Comparison of ENCODE assay signal across 26 cellular contexts in genomic region chr19:55536366-55536765, GRCh38. TPM values are rescaled to one million over a fixed set of nuclear protein-coding genes. Genes with fewer than 3 reads are reported as not detected.
DNase-seq lines count a peak whose midpoint lies in the region; ATAC-seq, FAIRE-seq and TF ChIP-seq lines count a peak whose summit lies in the region.
"Had no signal": no experiment of that assay in that cellular context is flagged by ENCODE, and none has a peak within 500 bp of the region (broad histone marks: within the 10 kb centered on the region; RNA-seq: fewer than 3 reads in every experiment).

No MANE protein-coding gene starts in this region.

- in situ Hi-C loops in HepG2 (cut with HindIII; ENCODE audit: extremely low pct_ligation_motif_present, low pct_unique_long_range_greater_than_20kb): no loop called here

- no peak overlapping the region for H3K9ac ChIP-seq in HepG2 (ENCODE audit: insufficient read depth, low read depth, low read length)
- H3K9ac ChIP-seq: GM23248, KMS-11 had no signal

- no peak for TF ChIP-seq RAD21 in HepG2 (CRISPR knock-in tag; IDR thresholded peaks at IDR 0.05)

- TF ChIP-seq EP300 in HepG2 (IDR thresholded peaks at IDR 0.05; ENCODE audit: low read depth in 2 of 2, low read length in 2 of 2): no peak
- no peak for TF ChIP-seq EP300 in HepG2 (CRISPR knock-in tag; IDR thresholded peaks at IDR 0.05; ENCODE audit: borderline replicate concordance)

- intact Hi-C loops in HepG2 (cut with micrococcal nuclease; ENCODE audit: unreplicated experiment) (no loop called here), right lobe of liver (cut with DNase I) (no loop called here)

- H3K27ac ChIP-seq in HepG2 (ENCODE audit: extremely low read length, insufficient read depth, low read length) (no peak overlapping the region), right lobe of liver (no peak overlapping the region)
- H3K27ac ChIP-seq: BLaER1 treated with 17β-estradiol and CSF1 and Interleukin-3, amounts not matched to agents 10 nM and 100 nM; GM23248; KMS-11 had no signal

- H3K4me1 ChIP-seq in HepG2 (ENCODE audit: insufficient read depth, low read length): peaks cover 32% of the 10 kb centered on the region
- H3K4me1 ChIP-seq in right lobe of liver: no peaks in the 10 kb centered on the region
- H3K4me1 ChIP-seq: HAP-1 had no signal

- H3K4me3 ChIP-seq in HepG2 (replicated peaks in 1 of 3; ENCODE audit: insufficient read depth in 1 of 3, low read depth in 2 of 3, low read length in 3 of 3) (peak overlapping the region in 2 of 3 experiments; percentile 13 to 30; a peak in 2 of 6 replicates), right lobe of liver (no peak overlapping the region)
- H3K4me3 ChIP-seq: BLaER1 treated with 17β-estradiol and CSF1 and Interleukin-3, amounts not matched to agents 10 nM and 100 nM; GM23248; HAP-1 had no signal

- H3K9me3 ChIP-seq in HepG2 (ENCODE audit: low read length) (no peaks in the 10 kb centered on the region), right lobe of liver (no peaks in the 10 kb centered on the region)
- H3K9me3 ChIP-seq: BLaER1 treated with 17β-estradiol and CSF1 and Interleukin-3, amounts not matched to agents 10 nM and 100 nM; HAP-1 had no signal

- TF ChIP-seq CTCF in HepG2 (CRISPR knock-in tag; IDR thresholded peaks at IDR 0.05): no peak
- no peak for TF ChIP-seq CTCF in right lobe of liver (IDR thresholded peaks at IDR 0.05)

- no TSS peak for BruUV-seq in HepG2 (replicated peaks; lab: Mats Ljungman, UMichigan)

- H4K20me1 ChIP-seq in HepG2 (ENCODE audit: insufficient read depth, low read length): no peaks in the 10 kb centered on the region
- H4K20me1 ChIP-seq: BLaER1 treated with 17β-estradiol and CSF1 and Interleukin-3, amounts not matched to agents 10 nM and 100 nM had no signal

- DNase-seq in HepG2 (ENCODE audit: low spot score): no peak
- no peak for DNase-seq in right lobe of liver
- peak; percentile 42 for DNase-seq in NCI-H226
- DNase-seq in left kidney (ENCODE audit: low read depth, low spot score): peak; percentile 86
- no peak for DNase-seq in activated effector memory CD4-positive, alpha-beta T cell treated with anti-CD3 and anti-CD28 coated beads, Interleukin-2, amount 50 U/mL, for 16 hours
- DNase-seq in NCI-H524 treated with DMSO at 0.1 percent for 48 hours (lab: John Stamatoyannopoulos, UW): no peak
- DNase-seq: AML-193; CD4-positive, alpha-beta memory T cell; COR-L47; GF-D8; GM23248; IMR-90; MM.1S; NCI-H1048; NCI-H1694 treated with DMSO at 0.1 percent for 48 hours; NCI-H2081; NCI-H2227 treated with DMSO at 0.1 percent for 48 hours; NCI-H510A had no signal

- ATAC-seq in HepG2 (no peak; the same call in 2 of the 3 replicates), right lobe of liver (no peak), GM18498 (IDR thresholded peaks at IDR 0.05; ENCODE audit: unreplicated experiment) (no peak), HG03025 (IDR thresholded peaks at IDR 0.05; ENCODE audit: low FRiP score, unreplicated experiment) (no peak)

- CTCF ChIA-PET in HepG2 (lab: Yijun Ruan, JAX; ENCODE audit: low intra/inter-chr PET ratio, low total read pairs): interaction anchor here (1.9 kb wide), 1 partner anchor 20 kb away, joined by 6 read pairs; no protein-coding TSS in a partner anchor

- no peak for FAIRE-seq in HepG2 (lab: Jason Lieb, UNC)
- FAIRE-seq: A204.1, GM12891, RCC 7860 had no signal

- POLR2A ChIA-PET in HepG2 (lab: Yijun Ruan, JAX): interaction anchor here (1.3 kb wide), 1 partner anchor 11 kb away, joined by 3 read pairs; no protein-coding TSS in a partner anchor

- H2AFZ ChIP-seq in HepG2 (ENCODE audit: low read length): no peak overlapping the region
- H2AFZ ChIP-seq: GM23248 had no signal

- no peaks in the 10 kb centered on the region for H3K79me2 ChIP-seq in HepG2 (ENCODE audit: insufficient read depth, low read length)

- H3K4me2 ChIP-seq in HepG2 (ENCODE audit: low read depth, low read length): peak overlapping the region; percentile 45; the same call in 1 of the 2 replicates
- H3K4me2 ChIP-seq: KMS-11 had no signal

- H3K27me3 ChIP-seq in HepG2 (ENCODE audit: control insufficient read depth in 1 of 2, insufficient read depth in 2 of 2, low read length in 2 of 2): no peaks in the 10 kb centered on the region; a peak in 1 of 5 replicates
- H3K27me3 ChIP-seq in right lobe of liver: no peaks in the 10 kb centered on the region
- H3K27me3 ChIP-seq: BLaER1 treated with 17β-estradiol and CSF1 and Interleukin-3, amounts not matched to agents 10 nM and 100 nM had no signal

- 24% methylated on average over 7 of the region's 11 CpGs for WGBS in HepG2 (ENCODE audit: low lambda C conversion rate)
- 60% methylated on average over 1 of the region's 11 CpGs for WGBS in right lobe of liver (ENCODE audit: insufficient coverage, low coverage, low lambda C conversion rate, missing lambda C conversion rate)

- H3K36me3 ChIP-seq in HepG2 (replicated peaks in 1 of 2; ENCODE audit: control insufficient read depth in 1 of 2, insufficient read depth in 2 of 2, low read length in 2 of 2): no peaks in the 10 kb centered on the region
- no peaks in the 10 kb centered on the region for H3K36me3 ChIP-seq in right lobe of liver
- H3K36me3 ChIP-seq: BLaER1 treated with 17β-estradiol and CSF1 and Interleukin-3, amounts not matched to agents 10 nM and 100 nM; HAP-1 had no signal

- no peak for TF ChIP-seq POLR2A in HepG2 (IDR thresholded peaks at IDR 0.05; ENCODE audit: insufficient read depth in 1 of 2, low read depth in 2 of 2, low read length in 2 of 2)
- TF ChIP-seq POLR2A in right lobe of liver (IDR thresholded peaks at IDR 0.05): no peak

RNA-seq across cellular contexts. Expression of gene SBK2, which starts 0.6 kb away (rescaled TPM):
- total RNA-seq in HepG2 (2016; rRNA removed; fragmentation: Illumina TruSeq; extraction: Trizol) (0.24 and 0.45 TPM in 2 replicates), right lobe of liver (not detected)
- total RNA-seq in HepG2 (2016; cell fraction: cytosol; rRNA removed; fragmentation: Illumina TruSeq; extraction: Trizol; ENCODE audit: low read depth): not detected in 2 replicates
- not detected in 2 replicates for total RNA-seq in HepG2 (2016; cell fraction: insoluble cytoplasmic fraction; rRNA removed; fragmentation: Illumina TruSeq; extraction: Trizol)
- 0.22 and 0.28 TPM in 2 replicates for total RNA-seq in HepG2 (2016; cell fraction: membrane; rRNA removed; fragmentation: Illumina TruSeq; extraction: Trizol)
- total RNA-seq in HepG2 (2016; cell fraction: nucleus; rRNA removed; fragmentation: Illumina TruSeq; extraction: Trizol): not detected in 2 replicates
- polyA plus RNA-seq in HepG2 (2011; rRNA removed): 0.14 TPM in 1 of 2 replicates, not detected in the other
- 0.13 and 0.16 TPM in 2 replicates for polyA plus RNA-seq in HepG2 (2011; cell fraction: cytosol; rRNA removed)
- 1.0 and 1.3 TPM in 2 replicates for polyA plus RNA-seq in HepG2 (2011; cell fraction: nucleus; rRNA removed)
- polyA plus RNA-seq in HepG2 (2012): 0.25 and 0.45 TPM in 2 replicates
- polyA plus RNA-seq in HepG2 (2016; cell fraction: cytosol; fragmentation: Illumina TruSeq; extraction: Trizol; ENCODE audit: low read depth): not detected in 2 replicates
- polyA plus RNA-seq in HepG2 (2016; cell fraction: insoluble cytoplasmic fraction; fragmentation: Illumina TruSeq; extraction: Trizol; ENCODE audit: low read depth): 0.22 and 0.32 TPM in 2 replicates
- polyA plus RNA-seq in HepG2 (2016; cell fraction: membrane; fragmentation: Illumina TruSeq; extraction: Trizol; ENCODE audit: low read depth): not detected in 2 replicates
- not detected in 2 replicates for polyA plus RNA-seq in HepG2 (2016; cell fraction: nucleus; fragmentation: Illumina TruSeq; extraction: Trizol; ENCODE audit: insufficient read depth, low read depth)
- polyA minus RNA-seq in HepG2 (2011; rRNA and poly(A)+ RNA removed; ENCODE audit: low replicate concordance): 0.54 TPM in 1 of 2 replicates, not detected in the other
- 0.59 and 0.79 TPM in 2 replicates for polyA minus RNA-seq in HepG2 (2011; cell fraction: cytosol; rRNA and poly(A)+ RNA removed)
- polyA minus RNA-seq in HepG2 (2011; cell fraction: nucleus; rRNA and poly(A)+ RNA removed): not detected in 2 replicates
- total RNA-seq: CD4-positive, alpha-beta memory T cell; GM23248; IMR-90 had no signal
- polyA plus RNA-seq: CD4-positive, alpha-beta memory T cell; GM23248 had no signal

RNA-seq across cellular contexts. Expression of gene SBK3, which starts 9.0 kb away (rescaled TPM):
- total RNA-seq in HepG2 (2016; rRNA removed; fragmentation: Illumina TruSeq; extraction: Trizol) (0.46 and 0.66 TPM in 2 replicates), right lobe of liver (under 1 TPM in 2 of 6 experiments, not detected in 4; 0.33 to 0.56 TPM)
- not detected in 2 replicates for total RNA-seq in HepG2 (2016; cell fraction: cytosol; rRNA removed; fragmentation: Illumina TruSeq; extraction: Trizol; ENCODE audit: low read depth)
- total RNA-seq in HepG2 (2016; cell fraction: insoluble cytoplasmic fraction; rRNA removed; fragmentation: Illumina TruSeq; extraction: Trizol): 0.24 and 0.35 TPM in 2 replicates
- 0.19 and 0.24 TPM in 2 replicates for total RNA-seq in HepG2 (2016; cell fraction: membrane; rRNA removed; fragmentation: Illumina TruSeq; extraction: Trizol)
- total RNA-seq in HepG2 (2016; cell fraction: nucleus; rRNA removed; fragmentation: Illumina TruSeq; extraction: Trizol): 0.38 and 0.62 TPM in 2 replicates
- 0.77 and 1.5 TPM in 2 replicates for polyA plus RNA-seq in HepG2 (2011; rRNA removed)
- polyA plus RNA-seq in HepG2 (2011; cell fraction: cytosol; rRNA removed): 1.0 and 1.4 TPM in 2 replicates
- polyA plus RNA-seq in HepG2 (2011; cell fraction: nucleus; rRNA removed): 2.0 and 3.1 TPM in 2 replicates
- 0.91 and 2.0 TPM in 2 replicates for polyA plus RNA-seq in HepG2 (2012)
- polyA plus RNA-seq in HepG2 (2016; cell fraction: cytosol; fragmentation: Illumina TruSeq; extraction: Trizol; ENCODE audit: low read depth): not detected in 2 replicates
- polyA plus RNA-seq in HepG2 (2016; cell fraction: insoluble cytoplasmic fraction; fragmentation: Illumina TruSeq; extraction: Trizol; ENCODE audit: low read depth): 0.19 TPM in 1 of 2 replicates, not detected in the other
- polyA plus RNA-seq in HepG2 (2016; cell fraction: membrane; fragmentation: Illumina TruSeq; extraction: Trizol; ENCODE audit: low read depth): 0.13 TPM in 1 of 2 replicates, not detected in the other
- 0.81 and 0.96 TPM in 2 replicates for polyA plus RNA-seq in HepG2 (2016; cell fraction: nucleus; fragmentation: Illumina TruSeq; extraction: Trizol; ENCODE audit: insufficient read depth, low read depth)
- 1.2 TPM in 1 of 2 replicates, not detected in the other for polyA minus RNA-seq in HepG2 (2011; rRNA and poly(A)+ RNA removed; ENCODE audit: low replicate concordance)
- 0.53 TPM in 1 of 2 replicates, not detected in the other for polyA minus RNA-seq in HepG2 (2011; cell fraction: cytosol; rRNA and poly(A)+ RNA removed)
- 0.37 and 0.52 TPM in 2 replicates for polyA minus RNA-seq in HepG2 (2011; cell fraction: nucleus; rRNA and poly(A)+ RNA removed)
- total RNA-seq: CD4-positive, alpha-beta memory T cell; GM23248 had no signal
- polyA plus RNA-seq: CD4-positive, alpha-beta memory T cell; GM23248 had no signal

RNA-seq across cellular contexts. Expression of gene ZNF579, which starts 44.3 kb away (rescaled TPM):
- total RNA-seq in HepG2 (2016; rRNA removed; fragmentation: Illumina TruSeq; extraction: Trizol) (1.7 and 2.9 TPM in 2 replicates), right lobe of liver (1 to 10 TPM; 1.9 to 4.6 (median 3.6) TPM)
- total RNA-seq in HepG2 (2016; cell fraction: cytosol; rRNA removed; fragmentation: Illumina TruSeq; extraction: Trizol; ENCODE audit: low read depth): 1.3 and 1.6 TPM in 2 replicates
- total RNA-seq in HepG2 (2016; cell fraction: insoluble cytoplasmic fraction; rRNA removed; fragmentation: Illumina TruSeq; extraction: Trizol): 1.8 and 2.9 TPM in 2 replicates
- 2.9 and 3.5 TPM in 2 replicates for total RNA-seq in HepG2 (2016; cell fraction: membrane; rRNA removed; fragmentation: Illumina TruSeq; extraction: Trizol)
- total RNA-seq in HepG2 (2016; cell fraction: nucleus; rRNA removed; fragmentation: Illumina TruSeq; extraction: Trizol): 1.2 and 1.9 TPM in 2 replicates
- 2.1 and 2.2 TPM in 2 replicates for polyA plus RNA-seq in HepG2 (2011; rRNA removed)
- polyA plus RNA-seq in HepG2 (2011; cell fraction: cytosol; rRNA removed): 1.3 and 2.9 TPM in 2 replicates
- polyA plus RNA-seq in HepG2 (2011; cell fraction: nucleus; rRNA removed): 9.0 and 12.3 TPM in 2 replicates
- 3.6 and 5.7 TPM in 2 replicates for polyA plus RNA-seq in HepG2 (2012)
- 1.6 and 2.1 TPM in 2 replicates for polyA plus RNA-seq in HepG2 (2016; cell fraction: cytosol; fragmentation: Illumina TruSeq; extraction: Trizol; ENCODE audit: low read depth)
- 2.8 and 3.3 TPM in 2 replicates for polyA plus RNA-seq in HepG2 (2016; cell fraction: insoluble cytoplasmic fraction; fragmentation: Illumina TruSeq; extraction: Trizol; ENCODE audit: low read depth)
- 2.7 TPM in 2 replicates for polyA plus RNA-seq in HepG2 (2016; cell fraction: membrane; fragmentation: Illumina TruSeq; extraction: Trizol; ENCODE audit: low read depth)
- polyA plus RNA-seq in HepG2 (2016; cell fraction: nucleus; fragmentation: Illumina TruSeq; extraction: Trizol; ENCODE audit: insufficient read depth, low read depth): 8.4 and 9.1 TPM in 2 replicates
- polyA minus RNA-seq in HepG2 (2011; rRNA and poly(A)+ RNA removed; ENCODE audit: low replicate concordance): 5.6 and 7.6 TPM in 2 replicates
- 3.6 and 4.7 TPM in 2 replicates for polyA minus RNA-seq in HepG2 (2011; cell fraction: cytosol; rRNA and poly(A)+ RNA removed)
- 3.0 and 3.3 TPM in 2 replicates for polyA minus RNA-seq in HepG2 (2011; cell fraction: nucleus; rRNA and poly(A)+ RNA removed)

RNA-seq across cellular contexts. Expression of gene SSC5D, which starts 48.1 kb away (rescaled TPM):
- total RNA-seq in HepG2 (2016; rRNA removed; fragmentation: Illumina TruSeq; extraction: Trizol) (not detected in 2 replicates), right lobe of liver (1 to 10 TPM in 4 of 6 experiments, under 1 TPM in 2; 0.35 to 1.6 (median 1.2) TPM)
- not detected in 2 replicates for total RNA-seq in HepG2 (2016; cell fraction: cytosol; rRNA removed; fragmentation: Illumina TruSeq; extraction: Trizol; ENCODE audit: low read depth)
- total RNA-seq in HepG2 (2016; cell fraction: insoluble cytoplasmic fraction; rRNA removed; fragmentation: Illumina TruSeq; extraction: Trizol): not detected in 2 replicates
- total RNA-seq in HepG2 (2016; cell fraction: membrane; rRNA removed; fragmentation: Illumina TruSeq; extraction: Trizol): not detected in 2 replicates
- not detected in 2 replicates for total RNA-seq in HepG2 (2016; cell fraction: nucleus; rRNA removed; fragmentation: Illumina TruSeq; extraction: Trizol)
- 0.03 TPM in 1 of 2 replicates, not detected in the other for polyA plus RNA-seq in HepG2 (2011; rRNA removed)
- polyA plus RNA-seq in HepG2 (2011; cell fraction: cytosol; rRNA removed): not detected in 2 replicates
- 0.10 and 0.61 TPM in 2 replicates for polyA plus RNA-seq in HepG2 (2011; cell fraction: nucleus; rRNA removed)
- polyA plus RNA-seq in HepG2 (2012): 0.03 TPM in 1 of 2 replicates, not detected in the other
- polyA plus RNA-seq in HepG2 (2016; cell fraction: cytosol; fragmentation: Illumina TruSeq; extraction: Trizol; ENCODE audit: low read depth): not detected in 2 replicates
- not detected in 2 replicates for polyA plus RNA-seq in HepG2 (2016; cell fraction: insoluble cytoplasmic fraction; fragmentation: Illumina TruSeq; extraction: Trizol; ENCODE audit: low read depth)
- polyA plus RNA-seq in HepG2 (2016; cell fraction: membrane; fragmentation: Illumina TruSeq; extraction: Trizol; ENCODE audit: low read depth): not detected in 2 replicates
- polyA plus RNA-seq in HepG2 (2016; cell fraction: nucleus; fragmentation: Illumina TruSeq; extraction: Trizol; ENCODE audit: insufficient read depth, low read depth): not detected in 2 replicates
- polyA minus RNA-seq in HepG2 (2011; rRNA and poly(A)+ RNA removed; ENCODE audit: low replicate concordance): 0.04 and 0.14 TPM in 2 replicates
- polyA minus RNA-seq in HepG2 (2011; cell fraction: cytosol; rRNA and poly(A)+ RNA removed): not detected in 2 replicates
- 0.12 TPM in 1 of 2 replicates, not detected in the other for polyA minus RNA-seq in HepG2 (2011; cell fraction: nucleus; rRNA and poly(A)+ RNA removed)
- polyA plus RNA-seq: CD4-positive, alpha-beta memory T cell had no signal

RNA-seq across cellular contexts. Expression of gene NAT14, which starts 51.4 kb away (rescaled TPM):
- total RNA-seq in HepG2 (2016; rRNA removed; fragmentation: Illumina TruSeq; extraction: Trizol) (14.7 and 22.3 TPM in 2 replicates), right lobe of liver (1 to 10 TPM; 2.5 to 6.0 (median 3.9) TPM)
- total RNA-seq in HepG2 (2016; cell fraction: cytosol; rRNA removed; fragmentation: Illumina TruSeq; extraction: Trizol; ENCODE audit: low read depth): 15.7 and 17.4 TPM in 2 replicates
- total RNA-seq in HepG2 (2016; cell fraction: insoluble cytoplasmic fraction; rRNA removed; fragmentation: Illumina TruSeq; extraction: Trizol): 14.8 and 26.5 TPM in 2 replicates
- 24.1 and 26.6 TPM in 2 replicates for total RNA-seq in HepG2 (2016; cell fraction: membrane; rRNA removed; fragmentation: Illumina TruSeq; extraction: Trizol)
- total RNA-seq in HepG2 (2016; cell fraction: nucleus; rRNA removed; fragmentation: Illumina TruSeq; extraction: Trizol): 17.7 and 22.1 TPM in 2 replicates
- polyA plus RNA-seq in HepG2 (2011; rRNA removed): 20.7 and 24.7 TPM in 2 replicates
- polyA plus RNA-seq in HepG2 (2011; cell fraction: cytosol; rRNA removed): 17.5 and 24.6 TPM in 2 replicates
- polyA plus RNA-seq in HepG2 (2011; cell fraction: nucleus; rRNA removed): 37.8 and 42.1 TPM in 2 replicates
- polyA plus RNA-seq in HepG2 (2012): 19.0 and 25.8 TPM in 2 replicates
- 18.4 and 22.8 TPM in 2 replicates for polyA plus RNA-seq in HepG2 (2016; cell fraction: cytosol; fragmentation: Illumina TruSeq; extraction: Trizol; ENCODE audit: low read depth)
- 16.4 and 17.1 TPM in 2 replicates for polyA plus RNA-seq in HepG2 (2016; cell fraction: insoluble cytoplasmic fraction; fragmentation: Illumina TruSeq; extraction: Trizol; ENCODE audit: low read depth)
- polyA plus RNA-seq in HepG2 (2016; cell fraction: membrane; fragmentation: Illumina TruSeq; extraction: Trizol; ENCODE audit: low read depth): 23.9 and 24.7 TPM in 2 replicates
- 40.3 and 41.0 TPM in 2 replicates for polyA plus RNA-seq in HepG2 (2016; cell fraction: nucleus; fragmentation: Illumina TruSeq; extraction: Trizol; ENCODE audit: insufficient read depth, low read depth)
- 4.3 and 11.1 TPM in 2 replicates for polyA minus RNA-seq in HepG2 (2011; rRNA and poly(A)+ RNA removed; ENCODE audit: low replicate concordance)
- 4.5 and 6.5 TPM in 2 replicates for polyA minus RNA-seq in HepG2 (2011; cell fraction: cytosol; rRNA and poly(A)+ RNA removed)
- polyA minus RNA-seq in HepG2 (2011; cell fraction: nucleus; rRNA and poly(A)+ RNA removed): 3.2 and 5.3 TPM in 2 replicates

Comparison
In these comparisons a context has a peak if more than half of its experiments do, and no peak if none do; other contexts are left out.
1. H3K4me3 ChIP-seq: peak in HepG2 (2 of 3); none in right lobe of liver (0 of 3).
2. DNase-seq: peak in NCI-H226 (single experiment) and left kidney (single experiment); none in HepG2 (single experiment), right lobe of liver (0 of 3), activated effector memory CD4-positive, alpha-beta T cell treated with anti-CD3 and anti-CD28 coated beads, Interleukin-2, amount 50 U/mL, for 16 hours (single experiment) and NCI-H524 treated with DMSO at 0.1 percent for 48 hours (single experiment).